Comparison of ENCODE assay signal across 16 cellular contexts in genomic region chr5:8060235-8061139, GRCh38.
A peak's percentile ranks its signal among the peaks of the same experiment; 100 is the strongest.
DNase-seq lines count a peak whose midpoint lies in the region; ATAC-seq, FAIRE-seq and TF ChIP-seq lines count a peak whose summit lies in the region.
"Had no signal": no experiment of that assay in that cellular context is flagged by ENCODE, and none has a peak within 500 bp of the region (broad histone marks: within the 10 kb centered on the region; RNA-seq: fewer than 3 reads in every experiment).

No MANE protein-coding gene starts in this region.

- TF ChIP-seq CTCF in C4-2B (conservative IDR thresholded peaks at IDR 0.05) = no peak
- TF ChIP-seq CTCF in activated B cell treated with CpG ODN at 0.5 μM for 24 hours (IDR thresholded peaks at IDR 0.05) = no peak
- TF ChIP-seq CTCF in Calu3 (IDR thresholded peaks at IDR 0.05; ENCODE audit: unreplicated experiment) = no peak

- FAIRE-seq in urothelium cell line (lab: Jason Lieb, UNC) = no peak

- no peak overlapping the region for H3K4me3 Mint-ChIP-seq in activated B cell treated with CpG ODN at 0.5 μM for 24 hours
- H3K4me3 Mint-ChIP-seq in naive B cell = peak overlapping the region in 3 of 8 donors; percentile 15 to 57 (median 30)
- H3K4me3 Mint-ChIP-seq in Calu3 (ENCODE audit: low read depth, unreplicated experiment) = no peak overlapping the region
- H3K4me3 Mint-ChIP-seq: central memory CD8-positive, alpha-beta T cell had no signal

- CTCF ChIA-PET in activated B cell treated with CpG ODN at 0.5 μM for 24 hours (lab: Charles Lee) = no interaction called here
- CTCF ChIA-PET in Calu3 (lab: Charles Lee) = no interaction called here

- H3K36me3 Mint-ChIP-seq in activated B cell treated with CpG ODN at 0.5 μM for 24 hours (ENCODE audit: low read depth) = no peaks in the 10 kb centered on the region
- no peaks in the 10 kb centered on the region for H3K36me3 Mint-ChIP-seq in naive B cell
- H3K36me3 Mint-ChIP-seq in Calu3 (ENCODE audit: insufficient read depth, unreplicated experiment) = no peaks in the 10 kb centered on the region

- peak overlapping the region; percentile 9 for H3K27ac Mint-ChIP-seq in activated B cell treated with CpG ODN at 0.5 μM for 24 hours
- H3K27ac Mint-ChIP-seq in naive B cell = peak overlapping the region in 1 of 6 donors; percentile 22
- H3K27ac Mint-ChIP-seq in Calu3 (ENCODE audit: unreplicated experiment) = no peak overlapping the region
- H3K27ac Mint-ChIP-seq: activated T-helper 2 cell treated with anti-CD3 and anti-CD28 coated beads, Interferon-gamma antibody, Interleukin-2, Interleukin-4, amounts not matched to agents 10 μg/mL and 5 μg/mL and 100 μg/mL, durations not matched to agents 14 hours and 24 hours and 36 hours had no signal

- intact Hi-C loops in activated B cell treated with CpG ODN at 0.5 μM for 24 hours (cut with micrococcal nuclease) = no loop called here
- intact Hi-C loops in Calu3 (cut with micrococcal nuclease; ENCODE audit: unreplicated experiment) = no loop called here

- BruUV-seq in Calu3 (replicated peaks; lab: Mats Ljungman, UMichigan) = no TSS peak

- ATAC-seq in HG03025 (IDR thresholded peaks at IDR 0.05; ENCODE audit: low FRiP score, unreplicated experiment) = peak; percentile 50
- ATAC-seq in activated B cell treated with CpG ODN at 0.5 μM for 24 hours (ENCODE audit: low read depth) = no peak
- ATAC-seq in naive B cell (ENCODE audit: low read depth in 2 of 2) = peak; percentile 58 to 67
- ATAC-seq: left lung had no signal

- H3K4me1 Mint-ChIP-seq in activated B cell treated with CpG ODN at 0.5 μM for 24 hours = peaks cover 25% of the 10 kb centered on the region
- peaks cover 0 to 16% (median 7%) of the 10 kb centered on the region in 3 donors for H3K4me1 Mint-ChIP-seq in naive B cell
- no peaks in the 10 kb centered on the region for H3K4me1 Mint-ChIP-seq in Calu3 (ENCODE audit: low read depth, unreplicated experiment)
- H3K4me1 Mint-ChIP-seq: central memory CD8-positive, alpha-beta T cell had no signal

- no peaks in the 10 kb centered on the region for H3K27me3 Mint-ChIP-seq in activated B cell treated with CpG ODN at 0.5 μM for 24 hours
- peaks cover 0 to 5% (median 4%) of the 10 kb centered on the region in 3 donors for H3K27me3 Mint-ChIP-seq in naive B cell
- no peaks in the 10 kb centered on the region for H3K27me3 Mint-ChIP-seq in Calu3 (ENCODE audit: unreplicated experiment)
- H3K27me3 Mint-ChIP-seq: central memory CD8-positive, alpha-beta T cell had no signal

- H3K9me3 Mint-ChIP-seq in activated B cell treated with CpG ODN at 0.5 μM for 24 hours (no peaks in the 10 kb centered on the region), naive B cell (peaks cover 0 to 4% (median 0%) of the 10 kb centered on the region in 7 donors), Calu3 (ENCODE audit: low read depth, unreplicated experiment) (peaks cover 7% of the 10 kb centered on the region)
- H3K9me3 Mint-ChIP-seq: activated T-helper 2 cell treated with anti-CD3 and anti-CD28 coated beads, Interferon-gamma antibody, Interleukin-2, Interleukin-4, amounts not matched to agents 10 μg/mL and 5 μg/mL and 100 μg/mL, durations not matched to agents 14 hours and 24 hours and 36 hours had no signal

- POLR2A ChIA-PET in activated B cell treated with CpG ODN at 0.5 μM for 24 hours (lab: Charles Lee) = no interaction called here

- no peak for DNase-seq in activated B cell treated with CpG ODN at 0.5 μM for 24 hours
- no peak for DNase-seq in naive B cell
- no peak for DNase-seq in effector CD4-positive, alpha-beta T cell
- DNase-seq in urothelium cell line (ENCODE audit: low spot score) = no peak
- no peak for DNase-seq in activated T-cell treated with anti-CD3 and anti-CD28 coated beads, Interleukin-2, amount 50 U/mL, for 1 hour
- no peak for DNase-seq in Calu3
- DNase-seq: activated CD8-positive, alpha-beta memory T cell treated with anti-CD3 and anti-CD28 coated beads for 24 hours; amniotic stem cell; left lung; NCI-H187 treated with DMSO at 0.1 percent for 48 hours; NCI-H82; trophoblast cell had no signal

- peak overlapping the region; percentile 41; the same call in 1 of the 2 replicates for H3K27ac ChIP-seq in C4-2B
- H3K27ac ChIP-seq: left lung had no signal
